ENCODE assay signal across 8 cellular contexts in genomic region chr11:64803163-64803845, GRCh38. TPM values are rescaled to one million over a fixed set of nuclear protein-coding genes. Genes with fewer than 3 reads are reported as not detected.
DNase-seq lines count a peak whose midpoint lies in the region; ATAC-seq and TF ChIP-seq lines count a peak whose summit lies in the region.

Gene MAP4K2 (minus strand): TSS chr11:64803214. CDS start chr11:64803149, 65 bp downstream.

- H3K9me3 ChIP-seq in ovary (no peaks in the 10 kb centered on the region), thymus (ENCODE audit: control insufficient read depth) (no peaks in the 10 kb centered on the region)

- peaks cover 2% of the 10 kb centered on the region for H3K4me1 ChIP-seq in ovary (ENCODE audit: insufficient read depth)
- peaks cover 18% of the 10 kb centered on the region for H3K4me1 ChIP-seq in thymus (ENCODE audit: control insufficient read depth, insufficient read depth, low read length)

- TF ChIP-seq POLR2A in NB4 (IDR thresholded peaks at IDR 0.05; ENCODE audit: extremely low read depth, insufficient read length) (no peak), ovary (IDR thresholded peaks at IDR 0.05) (peak; percentile 29)

- H3K36me3 ChIP-seq in ovary (no peaks in the 10 kb centered on the region), thymus (ENCODE audit: control insufficient read depth, insufficient read depth) (peaks cover 57% of the 10 kb centered on the region)

- H3K4me1 Mint-ChIP-seq in activated naive CD8-positive, alpha-beta T cell treated with anti-CD3 and anti-CD28 coated beads, Interleukin-2, amount 10 ng/mL, durations not matched to agents 7 days and 5 days = peaks cover 25% of the 10 kb centered on the region

- H3K27me3 ChIP-seq in ovary (no peaks in the 10 kb centered on the region), thymus (ENCODE audit: control insufficient read depth, insufficient read depth) (no peaks in the 10 kb centered on the region)

- H3K4me3 ChIP-seq in NB4 (ENCODE audit: low read depth, low read length) (peak within 1 kb of the TSS; percentile 63), ovary (peak within 1 kb of the TSS; percentile 60), thymus (ENCODE audit: low read length) (peak within 1 kb of the TSS; percentile 74)

- H3K9me3 Mint-ChIP-seq in activated naive CD8-positive, alpha-beta T cell treated with anti-CD3 and anti-CD28 coated beads, Interleukin-2, amount 10 ng/mL, durations not matched to agents 7 days and 5 days = no peaks in the 10 kb centered on the region

- peak within 1 kb of the TSS; percentile 67 to 93 for H3K27ac ChIP-seq in ovary
- H3K27ac ChIP-seq in thymus (ENCODE audit: low read depth) = peak within 1 kb of the TSS; percentile 44

- ATAC-seq in activated naive CD8-positive, alpha-beta T cell treated with anti-CD3 and anti-CD28 coated beads, Interleukin-2, amount 10 ng/mL, durations not matched to agents 7 days and 5 days (ENCODE audit: low read depth) = peak; percentile 85

- TF ChIP-seq CTCF in NB4 (IDR thresholded peaks at IDR 0.05; ENCODE audit: low read depth, low read length) = peak; percentile 23
- TF ChIP-seq CTCF in ovary (IDR thresholded peaks at IDR 0.05) = peak in 2 of 3 donors; percentile 35 to 41

- H3K4me3 Mint-ChIP-seq in activated naive CD8-positive, alpha-beta T cell treated with anti-CD3 and anti-CD28 coated beads, Interleukin-2, amount 10 ng/mL, durations not matched to agents 7 days and 5 days = peak within 1 kb of the TSS; percentile 86

- DNase-seq in DMS53 treated with DMSO at 0.1 percent for 48 hours (lab: John Stamatoyannopoulos, UW; ENCODE audit: unreplicated experiment) = peak; percentile 83
- peak; percentile 21 for DNase-seq in GOT3 (lab: John Stamatoyannopoulos, UW)
- peak; percentile 86 for DNase-seq in NB4 (ENCODE audit: low read depth)
- DNase-seq in SW 1271 (lab: John Stamatoyannopoulos, UW) = peak; percentile 72 to 85
- DNase-seq in activated naive CD8-positive, alpha-beta T cell treated with anti-CD3 and anti-CD28 coated beads, Interleukin-2, amount 10 ng/mL, durations not matched to agents 7 days and 5 days = peak; percentile 96
- DNase-seq in head of caudate nucleus = peak; percentile 71 to 94 (median 86)
- DNase-seq in ovary = peak; percentile 89 to 95 (median 90)

- POLR2A ChIA-PET in activated naive CD8-positive, alpha-beta T cell treated with anti-CD3 and anti-CD28 coated beads, Interleukin-2, amount 10 ng/mL, durations not matched to agents 7 days and 5 days (lab: Charles Lee) = interaction anchor here (0.7 to 3.0 kb wide), 9 partner anchors 10 to 319 kb away, joined by 3 to 26 read pairs (median 4); partner anchors contain the start of genes MRPL49, RASGRP2, SAC3D1 and SF1

- H3K27me3 Mint-ChIP-seq in activated naive CD8-positive, alpha-beta T cell treated with anti-CD3 and anti-CD28 coated beads, Interleukin-2, amount 10 ng/mL, durations not matched to agents 7 days and 5 days = no peaks in the 10 kb centered on the region

- WGBS in ovary, 3 donors = 0 to 1% (median 0%) methylated on average over 30 to 57 of the region's 57 CpGs
- under 1% methylated on average over 57 of the region's 57 CpGs for WGBS in thymus

- H3K27ac Mint-ChIP-seq in activated naive CD8-positive, alpha-beta T cell treated with anti-CD3 and anti-CD28 coated beads, Interleukin-2, amount 10 ng/mL, durations not matched to agents 7 days and 5 days = peak within 1 kb of the TSS; percentile 82

- TF ChIP-seq EP300 in ovary (IDR thresholded peaks at IDR 0.05) = no peak

- intact Hi-C loops in head of caudate nucleus (cut with DNase I) (loop anchor here (10.0 kb wide), 1 partner anchor 321 kb away; the partner anchor contains the start of genes FAU and MRPL49), ovary (cut with DNase I) (no loop called here)

- peaks cover 11% of the 10 kb centered on the region for H3K36me3 Mint-ChIP-seq in activated naive CD8-positive, alpha-beta T cell treated with anti-CD3 and anti-CD28 coated beads, Interleukin-2, amount 10 ng/mL, durations not matched to agents 7 days and 5 days

RNA-seq across cellular contexts. Expression of gene MAP4K2, which starts in this region (rescaled TPM):
- total RNA-seq in activated naive CD8-positive, alpha-beta T cell treated with anti-CD3 and anti-CD28 coated beads, Interleukin-2, amount 10 ng/mL, durations not matched to agents 7 days and 5 days = 10 to 100 TPM; 92.0 to 96.2 TPM
- total RNA-seq in ovary = 10 to 100 TPM in 5 of 7 donors, 1 to 10 TPM in 2; 5.6 to 15.5 (median 13.0) TPM
- 1 to 10 TPM; 2.3 to 9.9 TPM for polyA plus RNA-seq in ovary
- 37.6 TPM for polyA plus RNA-seq in thymus

Comparison
In these comparisons a context has a peak if more than half of its experiments do, and no peak if none do; other contexts are left out.
1. Peak in every context shown above with its lines: DNase-seq, ATAC-seq, H3K4me3 ChIP-seq and H3K27ac ChIP-seq.
2. RNA of gene MAP4K2 (total RNA-seq): 92.0 to 96.2 TPM in activated naive CD8-positive, alpha-beta T cell treated with anti-CD3 and anti-CD28 coated beads, Interleukin-2, amount 10 ng/mL, durations not matched to agents 7 days and 5 days; 5.6 to 15.5 TPM in ovary; every median in the first group is over 4 times any median in the second.
3. DNase-seq: peak in every context shown above with its lines; median percentile 96 in activated naive CD8-positive, alpha-beta T cell treated with anti-CD3 and anti-CD28 coated beads, Interleukin-2, amount 10 ng/mL, durations not matched to agents 7 days and 5 days; 90 in ovary; 86 in head of caudate nucleus; 86 in NB4; 83 in DMS53 treated with DMSO at 0.1 percent for 48 hours; 78 in SW 1271; 21 in GOT3.